1 cellular context compared by ENCODE assay signal in genomic region chr12:76030378-76031080, GRCh38.
TF ChIP-seq lines count a peak whose summit lies in the region.

No MANE protein-coding gene starts in this region.

TF ChIP-seq in HepG2, 621 proteins besides CTCF, POLR2A, EP300 and RAD21 (continued from another document and continues in another):
- TF ChIP-seq, protein P1, sequence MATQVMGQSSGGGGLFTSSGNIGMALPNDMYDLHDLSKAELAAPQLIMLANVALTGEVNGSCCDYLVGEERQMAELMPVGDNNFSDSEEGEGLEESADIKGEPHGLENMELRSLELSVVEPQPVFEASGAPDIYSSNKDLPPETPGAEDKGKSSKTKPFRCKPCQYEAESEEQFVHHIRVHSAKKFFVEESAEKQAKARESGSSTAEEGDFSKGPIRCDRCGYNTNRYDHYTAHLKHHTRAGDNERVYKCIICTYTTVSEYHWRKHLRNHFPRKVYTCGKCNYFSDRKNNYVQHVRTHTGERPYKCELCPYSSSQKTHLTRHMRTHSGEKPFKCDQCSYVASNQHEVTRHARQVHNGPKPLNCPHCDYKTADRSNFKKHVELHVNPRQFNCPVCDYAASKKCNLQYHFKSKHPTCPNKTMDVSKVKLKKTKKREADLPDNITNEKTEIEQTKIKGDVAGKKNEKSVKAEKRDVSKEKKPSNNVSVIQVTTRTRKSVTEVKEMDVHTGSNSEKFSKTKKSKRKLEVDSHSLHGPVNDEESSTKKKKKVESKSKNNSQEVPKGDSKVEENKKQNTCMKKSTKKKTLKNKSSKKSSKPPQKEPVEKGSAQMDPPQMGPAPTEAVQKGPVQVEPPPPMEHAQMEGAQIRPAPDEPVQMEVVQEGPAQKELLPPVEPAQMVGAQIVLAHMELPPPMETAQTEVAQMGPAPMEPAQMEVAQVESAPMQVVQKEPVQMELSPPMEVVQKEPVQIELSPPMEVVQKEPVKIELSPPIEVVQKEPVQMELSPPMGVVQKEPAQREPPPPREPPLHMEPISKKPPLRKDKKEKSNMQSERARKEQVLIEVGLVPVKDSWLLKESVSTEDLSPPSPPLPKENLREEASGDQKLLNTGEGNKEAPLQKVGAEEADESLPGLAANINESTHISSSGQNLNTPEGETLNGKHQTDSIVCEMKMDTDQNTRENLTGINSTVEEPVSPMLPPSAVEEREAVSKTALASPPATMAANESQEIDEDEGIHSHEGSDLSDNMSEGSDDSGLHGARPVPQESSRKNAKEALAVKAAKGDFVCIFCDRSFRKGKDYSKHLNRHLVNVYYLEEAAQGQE (IDR thresholded peaks at IDR 0.05; ENCODE audit: borderline replicate concordance in 1 of 2, low read depth in 1 of 2, low read length in 2 of 2), result no peak; a peak in 1 of 4 replicates
- TF ChIP-seq, protein P2, sequence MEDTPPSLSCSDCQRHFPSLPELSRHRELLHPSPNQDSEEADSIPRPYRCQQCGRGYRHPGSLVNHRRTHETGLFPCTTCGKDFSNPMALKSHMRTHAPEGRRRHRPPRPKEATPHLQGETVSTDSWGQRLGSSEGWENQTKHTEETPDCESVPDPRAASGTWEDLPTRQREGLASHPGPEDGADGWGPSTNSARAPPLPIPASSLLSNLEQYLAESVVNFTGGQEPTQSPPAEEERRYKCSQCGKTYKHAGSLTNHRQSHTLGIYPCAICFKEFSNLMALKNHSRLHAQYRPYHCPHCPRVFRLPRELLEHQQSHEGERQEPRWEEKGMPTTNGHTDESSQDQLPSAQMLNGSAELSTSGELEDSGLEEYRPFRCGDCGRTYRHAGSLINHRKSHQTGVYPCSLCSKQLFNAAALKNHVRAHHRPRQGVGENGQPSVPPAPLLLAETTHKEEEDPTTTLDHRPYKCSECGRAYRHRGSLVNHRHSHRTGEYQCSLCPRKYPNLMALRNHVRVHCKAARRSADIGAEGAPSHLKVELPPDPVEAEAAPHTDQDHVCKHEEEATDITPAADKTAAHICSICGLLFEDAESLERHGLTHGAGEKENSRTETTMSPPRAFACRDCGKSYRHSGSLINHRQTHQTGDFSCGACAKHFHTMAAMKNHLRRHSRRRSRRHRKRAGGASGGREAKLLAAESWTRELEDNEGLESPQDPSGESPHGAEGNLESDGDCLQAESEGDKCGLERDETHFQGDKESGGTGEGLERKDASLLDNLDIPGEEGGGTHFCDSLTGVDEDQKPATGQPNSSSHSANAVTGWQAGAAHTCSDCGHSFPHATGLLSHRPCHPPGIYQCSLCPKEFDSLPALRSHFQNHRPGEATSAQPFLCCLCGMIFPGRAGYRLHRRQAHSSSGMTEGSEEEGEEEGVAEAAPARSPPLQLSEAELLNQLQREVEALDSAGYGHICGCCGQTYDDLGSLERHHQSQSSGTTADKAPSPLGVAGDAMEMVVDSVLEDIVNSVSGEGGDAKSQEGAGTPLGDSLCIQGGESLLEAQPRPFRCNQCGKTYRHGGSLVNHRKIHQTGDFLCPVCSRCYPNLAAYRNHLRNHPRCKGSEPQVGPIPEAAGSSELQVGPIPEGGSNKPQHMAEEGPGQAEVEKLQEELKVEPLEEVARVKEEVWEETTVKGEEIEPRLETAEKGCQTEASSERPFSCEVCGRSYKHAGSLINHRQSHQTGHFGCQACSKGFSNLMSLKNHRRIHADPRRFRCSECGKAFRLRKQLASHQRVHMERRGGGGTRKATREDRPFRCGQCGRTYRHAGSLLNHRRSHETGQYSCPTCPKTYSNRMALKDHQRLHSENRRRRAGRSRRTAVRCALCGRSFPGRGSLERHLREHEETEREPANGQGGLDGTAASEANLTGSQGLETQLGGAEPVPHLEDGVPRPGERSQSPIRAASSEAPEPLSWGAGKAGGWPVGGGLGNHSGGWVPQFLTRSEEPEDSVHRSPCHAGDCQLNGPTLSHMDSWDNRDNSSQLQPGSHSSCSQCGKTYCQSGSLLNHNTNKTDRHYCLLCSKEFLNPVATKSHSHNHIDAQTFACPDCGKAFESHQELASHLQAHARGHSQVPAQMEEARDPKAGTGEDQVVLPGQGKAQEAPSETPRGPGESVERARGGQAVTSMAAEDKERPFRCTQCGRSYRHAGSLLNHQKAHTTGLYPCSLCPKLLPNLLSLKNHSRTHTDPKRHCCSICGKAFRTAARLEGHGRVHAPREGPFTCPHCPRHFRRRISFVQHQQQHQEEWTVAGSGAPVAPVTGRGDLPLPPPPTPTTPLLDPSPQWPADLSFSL (CRISPR knock-in tag; IDR thresholded peaks at IDR 0.05), result no peak
- TF ChIP-seq MATR3 (CRISPR knock-in tag; IDR thresholded peaks at IDR 0.05), result no peak
- no peak for TF ChIP-seq CSRNP2 (CRISPR knock-in tag; conservative IDR thresholded peaks at IDR 0.05; ENCODE audit: low read depth)
- TF ChIP-seq ARNTL (CRISPR knock-in tag; IDR thresholded peaks at IDR 0.05), result no peak; the same call in 1 of the 2 replicates
- no peak for TF ChIP-seq THRA (CRISPR knock-in tag; IDR thresholded peaks at IDR 0.05; ENCODE audit: borderline replicate concordance)
- no peak for TF ChIP-seq NR0B2 (CRISPR knock-in tag; IDR thresholded peaks at IDR 0.05)
- TF ChIP-seq, protein P3, sequence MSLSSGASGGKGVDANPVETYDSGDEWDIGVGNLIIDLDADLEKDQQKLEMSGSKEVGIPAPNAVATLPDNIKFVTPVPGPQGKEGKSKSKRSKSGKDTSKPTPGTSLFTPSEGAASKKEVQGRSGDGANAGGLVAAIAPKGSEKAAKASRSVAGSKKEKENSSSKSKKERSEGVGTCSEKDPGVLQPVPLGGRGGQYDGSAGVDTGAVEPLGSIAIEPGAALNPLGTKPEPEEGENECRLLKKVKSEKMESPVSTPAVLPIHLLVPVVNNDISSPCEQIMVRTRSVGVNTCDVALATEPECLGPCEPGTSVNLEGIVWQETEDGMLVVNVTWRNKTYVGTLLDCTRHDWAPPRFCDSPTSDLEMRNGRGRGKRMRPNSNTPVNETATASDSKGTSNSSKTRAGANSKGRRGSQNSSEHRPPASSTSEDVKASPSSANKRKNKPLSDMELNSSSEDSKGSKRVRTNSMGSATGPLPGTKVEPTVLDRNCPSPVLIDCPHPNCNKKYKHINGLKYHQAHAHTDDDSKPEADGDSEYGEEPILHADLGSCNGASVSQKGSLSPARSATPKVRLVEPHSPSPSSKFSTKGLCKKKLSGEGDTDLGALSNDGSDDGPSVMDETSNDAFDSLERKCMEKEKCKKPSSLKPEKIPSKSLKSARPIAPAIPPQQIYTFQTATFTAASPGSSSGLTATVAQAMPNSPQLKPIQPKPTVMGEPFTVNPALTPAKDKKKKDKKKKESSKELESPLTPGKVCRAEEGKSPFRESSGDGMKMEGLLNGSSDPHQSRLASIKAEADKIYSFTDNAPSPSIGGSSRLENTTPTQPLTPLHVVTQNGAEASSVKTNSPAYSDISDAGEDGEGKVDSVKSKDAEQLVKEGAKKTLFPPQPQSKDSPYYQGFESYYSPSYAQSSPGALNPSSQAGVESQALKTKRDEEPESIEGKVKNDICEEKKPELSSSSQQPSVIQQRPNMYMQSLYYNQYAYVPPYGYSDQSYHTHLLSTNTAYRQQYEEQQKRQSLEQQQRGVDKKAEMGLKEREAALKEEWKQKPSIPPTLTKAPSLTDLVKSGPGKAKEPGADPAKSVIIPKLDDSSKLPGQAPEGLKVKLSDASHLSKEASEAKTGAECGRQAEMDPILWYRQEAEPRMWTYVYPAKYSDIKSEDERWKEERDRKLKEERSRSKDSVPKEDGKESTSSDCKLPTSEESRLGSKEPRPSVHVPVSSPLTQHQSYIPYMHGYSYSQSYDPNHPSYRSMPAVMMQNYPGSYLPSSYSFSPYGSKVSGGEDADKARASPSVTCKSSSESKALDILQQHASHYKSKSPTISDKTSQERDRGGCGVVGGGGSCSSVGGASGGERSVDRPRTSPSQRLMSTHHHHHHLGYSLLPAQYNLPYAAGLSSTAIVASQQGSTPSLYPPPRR (CRISPR knock-in tag; IDR thresholded peaks at IDR 0.05; ENCODE audit: borderline replicate concordance), result no peak
- no peak for TF ChIP-seq TOE1 (CRISPR knock-in tag; IDR thresholded peaks at IDR 0.05)
- no peak for TF ChIP-seq SMARCC2 (IDR thresholded peaks at IDR 0.05)
- no peak for TF ChIP-seq RCOR2 (CRISPR knock-in tag; IDR thresholded peaks at IDR 0.05)
- 0 out of 2 replicates have a peak, but pooled peaks have one; percentile 0 for TF ChIP-seq POLR2AphosphoS5 (IDR thresholded peaks at IDR 0.05; ENCODE audit: low read depth, low read length)
- TF ChIP-seq, protein P4, sequence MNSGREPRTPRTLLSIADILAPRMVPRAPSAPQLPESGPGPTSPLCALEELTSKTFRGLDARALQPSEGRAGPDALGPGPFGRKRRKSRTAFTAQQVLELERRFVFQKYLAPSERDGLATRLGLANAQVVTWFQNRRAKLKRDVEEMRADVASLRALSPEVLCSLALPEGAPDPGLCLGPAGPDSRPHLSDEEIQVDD (CRISPR knock-in tag; IDR thresholded peaks at IDR 0.05; ENCODE audit: borderline replicate concordance), result no peak
- peak; percentile 92 for TF ChIP-seq HNRNPLL (IDR thresholded peaks at IDR 0.05; ENCODE audit: low read depth, low read length, poor library complexity, severe bottlenecking)
- TF ChIP-seq KDM4B (CRISPR knock-in tag; IDR thresholded peaks at IDR 0.05), result no peak
- TF ChIP-seq, protein P5, sequence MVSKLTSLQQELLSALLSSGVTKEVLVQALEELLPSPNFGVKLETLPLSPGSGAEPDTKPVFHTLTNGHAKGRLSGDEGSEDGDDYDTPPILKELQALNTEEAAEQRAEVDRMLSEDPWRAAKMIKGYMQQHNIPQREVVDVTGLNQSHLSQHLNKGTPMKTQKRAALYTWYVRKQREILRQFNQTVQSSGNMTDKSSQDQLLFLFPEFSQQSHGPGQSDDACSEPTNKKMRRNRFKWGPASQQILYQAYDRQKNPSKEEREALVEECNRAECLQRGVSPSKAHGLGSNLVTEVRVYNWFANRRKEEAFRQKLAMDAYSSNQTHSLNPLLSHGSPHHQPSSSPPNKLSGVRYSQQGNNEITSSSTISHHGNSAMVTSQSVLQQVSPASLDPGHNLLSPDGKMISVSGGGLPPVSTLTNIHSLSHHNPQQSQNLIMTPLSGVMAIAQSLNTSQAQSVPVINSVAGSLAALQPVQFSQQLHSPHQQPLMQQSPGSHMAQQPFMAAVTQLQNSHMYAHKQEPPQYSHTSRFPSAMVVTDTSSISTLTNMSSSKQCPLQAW (CRISPR knock-in tag; IDR thresholded peaks at IDR 0.05), result no peak
- TF ChIP-seq SIN3A (IDR thresholded peaks at IDR 0.05; ENCODE audit: borderline replicate concordance, low read depth, low read length), result no peak; the same call in 1 of the 2 replicates
- TF ChIP-seq KDM2A (CRISPR knock-in tag; IDR thresholded peaks at IDR 0.05; ENCODE audit: borderline replicate concordance, low read depth), result no peak
- TF ChIP-seq BRCA1 (CRISPR knock-in tag; IDR thresholded peaks at IDR 0.05), result no peak
- TF ChIP-seq FOSL1 (CRISPR knock-in tag; IDR thresholded peaks at IDR 0.05; ENCODE audit: borderline replicate concordance), result no peak
- no peak for TF ChIP-seq ZFP36L2 (CRISPR knock-in tag; IDR thresholded peaks at IDR 0.05)
- no peak for TF ChIP-seq ZFAT (CRISPR knock-in tag; conservative IDR thresholded peaks at IDR 0.05)
- no peak for TF ChIP-seq ZNF558 (CRISPR knock-in tag; IDR thresholded peaks at IDR 0.05; ENCODE audit: borderline replicate concordance)
- TF ChIP-seq KDM5B (CRISPR knock-in tag; IDR thresholded peaks at IDR 0.05; ENCODE audit: borderline replicate concordance), result peak; percentile 3
- no peak for TF ChIP-seq NFAT5 (CRISPR knock-in tag; IDR thresholded peaks at IDR 0.05)
- no peak for TF ChIP-seq ZEB1 (IDR thresholded peaks at IDR 0.05; ENCODE audit: insufficient replicate concordance, low read depth)
